1 cellular context compared by ENCODE assay signal in the genomic region with DNA sequence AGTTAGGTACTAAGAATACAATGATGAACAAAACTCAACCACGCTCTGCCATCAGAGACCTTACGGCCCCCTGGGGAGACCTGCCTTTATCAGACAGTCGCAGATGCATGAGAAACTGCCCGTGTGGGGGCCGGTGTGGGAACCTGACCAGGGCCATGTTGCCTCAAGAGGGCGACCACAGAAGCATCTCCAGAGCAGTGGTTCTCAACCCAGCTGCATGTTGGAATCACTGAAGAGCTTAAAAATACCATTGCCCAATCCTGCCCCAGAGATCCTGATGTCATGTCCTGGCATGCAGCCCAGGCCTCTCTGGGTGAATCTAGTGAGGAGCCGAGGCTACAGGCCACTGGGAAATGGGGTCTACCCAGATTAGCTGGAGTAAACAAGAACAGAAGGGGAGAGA.
TF ChIP-seq lines count a peak whose summit lies in the region.

No MANE protein-coding gene starts in this region.

TF ChIP-seq in GM12878, 131 proteins besides CTCF, POLR2A, EP300 and RAD21 (continued from another document):
- TF ChIP-seq, protein P1, sequence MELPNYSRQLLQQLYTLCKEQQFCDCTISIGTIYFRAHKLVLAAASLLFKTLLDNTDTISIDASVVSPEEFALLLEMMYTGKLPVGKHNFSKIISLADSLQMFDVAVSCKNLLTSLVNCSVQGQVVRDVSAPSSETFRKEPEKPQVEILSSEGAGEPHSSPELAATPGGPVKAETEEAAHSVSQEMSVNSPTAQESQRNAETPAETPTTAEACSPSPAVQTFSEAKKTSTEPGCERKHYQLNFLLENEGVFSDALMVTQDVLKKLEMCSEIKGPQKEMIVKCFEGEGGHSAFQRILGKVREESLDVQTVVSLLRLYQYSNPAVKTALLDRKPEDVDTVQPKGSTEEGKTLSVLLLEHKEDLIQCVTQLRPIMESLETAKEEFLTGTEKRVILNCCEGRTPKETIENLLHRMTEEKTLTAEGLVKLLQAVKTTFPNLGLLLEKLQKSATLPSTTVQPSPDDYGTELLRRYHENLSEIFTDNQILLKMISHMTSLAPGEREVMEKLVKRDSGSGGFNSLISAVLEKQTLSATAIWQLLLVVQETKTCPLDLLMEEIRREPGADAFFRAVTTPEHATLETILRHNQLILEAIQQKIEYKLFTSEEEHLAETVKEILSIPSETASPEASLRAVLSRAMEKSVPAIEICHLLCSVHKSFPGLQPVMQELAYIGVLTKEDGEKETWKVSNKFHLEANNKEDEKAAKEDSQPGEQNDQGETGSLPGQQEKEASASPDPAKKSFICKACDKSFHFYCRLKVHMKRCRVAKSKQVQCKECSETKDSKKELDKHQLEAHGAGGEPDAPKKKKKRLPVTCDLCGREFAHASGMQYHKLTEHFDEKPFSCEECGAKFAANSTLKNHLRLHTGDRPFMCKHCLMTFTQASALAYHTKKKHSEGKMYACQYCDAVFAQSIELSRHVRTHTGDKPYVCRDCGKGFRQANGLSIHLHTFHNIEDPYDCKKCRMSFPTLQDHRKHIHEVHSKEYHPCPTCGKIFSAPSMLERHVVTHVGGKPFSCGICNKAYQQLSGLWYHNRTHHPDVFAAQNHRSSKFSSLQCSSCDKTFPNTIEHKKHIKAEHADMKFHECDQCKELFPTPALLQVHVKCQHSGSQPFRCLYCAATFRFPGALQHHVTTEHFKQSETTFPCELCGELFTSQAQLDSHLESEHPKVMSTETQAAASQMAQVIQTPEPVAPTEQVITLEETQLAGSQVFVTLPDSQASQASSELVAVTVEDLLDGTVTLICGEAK (IDR thresholded peaks at IDR 0.05; ENCODE audit: borderline replicate concordance): no peak
- TF ChIP-seq, protein P2, sequence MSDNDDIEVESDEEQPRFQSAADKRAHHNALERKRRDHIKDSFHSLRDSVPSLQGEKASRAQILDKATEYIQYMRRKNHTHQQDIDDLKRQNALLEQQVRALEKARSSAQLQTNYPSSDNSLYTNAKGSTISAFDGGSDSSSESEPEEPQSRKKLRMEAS (IDR thresholded peaks at IDR 0.05; ENCODE audit: low read depth, low read length): no peak
- TF ChIP-seq RCOR1 (conservative IDR thresholded peaks at IDR 0.05; ENCODE audit: low read depth, low read length): no peak
- no peak for TF ChIP-seq CHD2 (IDR thresholded peaks at IDR 0.05; ENCODE audit: borderline replicate concordance, low read depth, low read length)
- TF ChIP-seq BMI1 (IDR thresholded peaks at IDR 0.05; ENCODE audit: borderline replicate concordance): no peak
- no peak for TF ChIP-seq ETV6 (conservative IDR thresholded peaks at IDR 0.05 in 1 of 2, IDR thresholded peaks at IDR 0.05 in 1 of 2; ENCODE audit: borderline replicate concordance in 1 of 2, low read depth in 1 of 2)
- TF ChIP-seq HDAC2 (IDR thresholded peaks at IDR 0.05): no peak
- no peak for TF ChIP-seq RAD51 (IDR thresholded peaks at IDR 0.05)
- TF ChIP-seq ZNF24 (IDR thresholded peaks at IDR 0.05): no peak
- TF ChIP-seq TCF7 (IDR thresholded peaks at IDR 0.05; ENCODE audit: borderline replicate concordance): no peak
- TF ChIP-seq EED (IDR thresholded peaks at IDR 0.05; ENCODE audit: low read depth): 0 out of 2 replicates have a peak, but pooled peaks have one; percentile 16
- no peak for TF ChIP-seq DPF2 (IDR thresholded peaks at IDR 0.05)
- peak; percentile 71 for TF ChIP-seq MEF2B (IDR thresholded peaks at IDR 0.05; ENCODE audit: partially characterized antibody, poor library complexity, severe bottlenecking)
- 0 out of 2 replicates have a peak, but pooled peaks have one; percentile 44 for TF ChIP-seq TCF12 (IDR thresholded peaks at IDR 0.05; ENCODE audit: low read depth, low read length)
- no peak for TF ChIP-seq SREBF2 (IDR thresholded peaks at IDR 0.05; ENCODE audit: low read length)
- TF ChIP-seq RUNX3 (IDR thresholded peaks at IDR 0.05; ENCODE audit: low read length): no peak; the same call in 1 of the 2 replicates
- no peak for TF ChIP-seq SUPT20H (IDR thresholded peaks at IDR 0.05; ENCODE audit: borderline replicate concordance, control insufficient read depth, low read depth, low read length)
